Comparison of ENCODE assay signal across 8 cellular contexts in the genomic region with DNA sequence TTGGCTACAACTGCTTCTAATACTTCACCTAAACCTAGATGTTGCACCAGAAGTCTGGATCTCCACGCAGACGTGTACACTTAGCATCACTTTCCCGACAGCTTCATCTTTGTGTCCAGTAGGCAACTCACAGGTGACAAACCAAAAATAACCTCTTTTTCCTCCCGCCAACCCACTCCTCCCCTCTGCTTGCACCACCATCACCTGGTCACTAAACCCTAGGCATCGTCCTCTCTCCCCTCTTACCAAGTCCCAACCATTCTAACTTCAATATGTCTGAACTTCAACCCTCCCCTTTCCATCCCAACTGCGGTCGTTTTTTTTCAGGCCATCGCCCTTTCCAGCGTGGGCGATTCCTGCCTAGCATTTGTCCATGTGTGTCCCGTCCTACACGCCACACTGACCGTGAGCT. TPM values are rescaled to one million over a fixed set of nuclear protein-coding genes. Genes with fewer than 3 reads are reported as not detected.
A peak's percentile ranks its signal among the peaks of the same experiment; 100 is the strongest.
DNase-seq lines count a peak whose midpoint lies in the region; ATAC-seq, FAIRE-seq and TF ChIP-seq lines count a peak whose summit lies in the region.

No MANE protein-coding gene starts in this region.

- H3K4me1 Mint-ChIP-seq in activated CD4-positive, alpha-beta T cell treated with anti-CD3 and anti-CD28 coated beads for 36 hours: peaks cover 30% of the 10 kb centered on the region
- peaks cover 31% of the 10 kb centered on the region for H3K4me1 Mint-ChIP-seq in activated naive CD8-positive, alpha-beta T cell (ENCODE audit: low read depth)

- intact Hi-C loops in activated CD4-positive, alpha-beta T cell treated with anti-CD3 and anti-CD28 coated beads for 36 hours (cut with DNase I, micrococcal nuclease): loop anchor here (1.0 to 2.0 kb wide), 9 partner anchors 21 to 951 kb away; partner anchors contain the start of genes RNF103 (in 2 of the 2), C2orf68 (in 1 of the 2), IMMT (in 1 of the 2) and KDM3A (in 1 of the 2)
- intact Hi-C loops in kidney (cut with DNase I): no loop called here

- H3K9me3 ChIP-seq in kidney (ENCODE audit: control insufficient read depth in 1 of 2, low read length in 2 of 2): no peaks in the 10 kb centered on the region

- H3K4me3 Mint-ChIP-seq in activated CD4-positive, alpha-beta T cell treated with anti-CD3 and anti-CD28 coated beads for 36 hours: peak overlapping the region; percentile 95
- peak overlapping the region; percentile 92 for H3K4me3 Mint-ChIP-seq in activated naive CD8-positive, alpha-beta T cell

- no peaks in the 10 kb centered on the region for H3K36me3 ChIP-seq in kidney (ENCODE audit: control insufficient read depth in 1 of 2, insufficient read depth in 2 of 2, low read length in 2 of 2)

- H3K4me3 ChIP-seq in kidney (ENCODE audit: low read length in 2 of 2): peak overlapping the region; percentile 81 to 85

- CTCF ChIA-PET in activated CD4-positive, alpha-beta T cell treated with anti-CD3 and anti-CD28 coated beads for 36 hours (lab: Charles Lee): interaction anchor here (0.8 kb wide), 1 partner anchor 11 kb away, joined by 3 read pairs; no protein-coding TSS in a partner anchor

- H3K9me3 Mint-ChIP-seq in activated CD4-positive, alpha-beta T cell treated with anti-CD3 and anti-CD28 coated beads for 36 hours (ENCODE audit: low read depth): no peaks in the 10 kb centered on the region
- no peaks in the 10 kb centered on the region for H3K9me3 Mint-ChIP-seq in activated naive CD8-positive, alpha-beta T cell (ENCODE audit: low read depth)

- ATAC-seq in activated CD4-positive, alpha-beta T cell treated with anti-CD3 and anti-CD28 coated beads for 36 hours: no peak

- peaks cover 5 to 10% of the 10 kb centered on the region in 2 donors for H3K4me1 ChIP-seq in kidney (ENCODE audit: control insufficient read depth in 1 of 2, insufficient read depth in 1 of 2, low read depth in 1 of 2, low read length in 2 of 2)

- no peak for FAIRE-seq in kidney (lab: Jason Lieb, UNC)

- H3K27ac ChIP-seq in kidney (ENCODE audit: low read depth in 2 of 2, low read length in 2 of 2) (peak overlapping the region; percentile 99), substantia nigra (ENCODE audit: low read depth, low read length, poor library complexity, severe bottlenecking) (peak overlapping the region; percentile 97)

- peaks cover 26% of the 10 kb centered on the region for H3K36me3 Mint-ChIP-seq in activated CD4-positive, alpha-beta T cell treated with anti-CD3 and anti-CD28 coated beads for 36 hours (ENCODE audit: low read depth)
- peaks cover 11% of the 10 kb centered on the region for H3K36me3 Mint-ChIP-seq in activated naive CD8-positive, alpha-beta T cell

- H3K9ac ChIP-seq in kidney (ENCODE audit: low read length in 2 of 2): peak overlapping the region; percentile 9 to 86

- H3K27ac Mint-ChIP-seq in activated CD4-positive, alpha-beta T cell treated with anti-CD3 and anti-CD28 coated beads for 36 hours: peak overlapping the region; percentile 99
- H3K27ac Mint-ChIP-seq in activated naive CD8-positive, alpha-beta T cell: peak overlapping the region; percentile 97

- TF ChIP-seq CTCF in kidney (IDR thresholded peaks at IDR 0.05; ENCODE audit: borderline replicate concordance, extremely low read depth, insufficient read depth): no peak

- no peak for DNase-seq in activated CD4-positive, alpha-beta T cell treated with anti-CD3 and anti-CD28 coated beads for 36 hours
- no peak for DNase-seq in activated CD4-positive, alpha-beta T cell treated with anti-CD3 and anti-CD28 coated beads, Interleukin-2, amount 50 U/mL, for 48 hours
- DNase-seq in kidney (no peak), substantia nigra (lab: John Stamatoyannopoulos, UW) (peak in 4 of 49 donors; percentile 4 to 46 (median 28)), HuH-7.5 (ENCODE audit: low spot score) (no peak), GDM1 (lab: John Stamatoyannopoulos, UW) (no peak), activated gamma-delta T cell (lab: John Stamatoyannopoulos, UW) (no peak)

- POLR2A ChIA-PET in activated CD4-positive, alpha-beta T cell treated with anti-CD3 and anti-CD28 coated beads for 36 hours (lab: Charles Lee): no interaction called here

- H3K27me3 Mint-ChIP-seq in activated CD4-positive, alpha-beta T cell treated with anti-CD3 and anti-CD28 coated beads for 36 hours: no peaks in the 10 kb centered on the region
- H3K27me3 Mint-ChIP-seq in activated naive CD8-positive, alpha-beta T cell: no peaks in the 10 kb centered on the region

RNA-seq across cellular contexts. Expression of gene CHMP3, which starts 0.4 kb away (rescaled TPM):
- total RNA-seq in activated CD4-positive, alpha-beta T cell treated with anti-CD3 and anti-CD28 coated beads for 36 hours: 10 to 100 TPM; 35.0 to 35.8 TPM
- 162 TPM for total RNA-seq in kidney
- polyA plus RNA-seq in kidney (ENCODE audit: insufficient read depth, low read depth, low replicate concordance): 123 TPM
